27 cellular contexts compared by ENCODE assay signal in the genomic region with DNA sequence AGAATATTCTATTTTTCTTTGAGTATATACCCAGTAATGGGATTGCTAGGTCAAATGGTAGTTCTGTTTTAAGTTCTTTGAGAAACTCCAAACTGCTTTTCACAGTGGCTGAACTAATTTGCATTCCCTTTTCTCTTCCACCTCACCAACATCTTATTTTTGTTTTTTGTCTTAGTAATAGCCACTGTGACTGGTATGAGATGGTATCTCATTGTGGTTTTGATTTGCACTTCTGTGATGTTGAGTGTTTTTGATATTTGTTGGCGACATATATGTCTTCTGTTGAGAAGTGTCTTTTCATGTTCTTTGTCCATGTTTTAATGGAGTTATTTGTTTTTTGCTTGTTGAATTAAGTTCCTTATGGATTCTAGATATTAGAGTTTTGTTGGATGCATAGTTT. TPM values are rescaled to one million over a fixed set of nuclear protein-coding genes. Genes with fewer than 3 reads are reported as not detected.
DNase-seq lines count a peak whose midpoint lies in the region; ATAC-seq and TF ChIP-seq lines count a peak whose summit lies in the region.
"Had no signal": no experiment of that assay in that cellular context is flagged by ENCODE, and none has a peak within 500 bp of the region (broad histone marks: within the 10 kb centered on the region; RNA-seq: fewer than 3 reads in every experiment).

No MANE protein-coding gene starts in this region.

- CTCF ChIA-PET in CD8-positive, alpha-beta T cell (lab: Charles Lee): no interaction called here
- CTCF ChIA-PET in T-cell (lab: Charles Lee): no interaction called here

- POLR2A ChIA-PET in CD8-positive, alpha-beta T cell (lab: Charles Lee): no interaction called here
- POLR2A ChIA-PET in T-cell (lab: Charles Lee): no interaction called here

- H3K9me3 Mint-ChIP-seq in CD8-positive, alpha-beta T cell: peaks cover 16% of the 10 kb centered on the region
- H3K9me3 Mint-ChIP-seq in T-cell: peaks cover 10 to 24% (median 12%) of the 10 kb centered on the region in 3 donors
- H3K9me3 Mint-ChIP-seq in immature natural killer cell: peaks cover 0 to 7% (median 5%) of the 10 kb centered on the region in 6 donors
- H3K9me3 Mint-ChIP-seq in stimulated activated naive B cell treated with anti-CD40 and anti-IgM and Interleukin-4, amounts not matched to agents 10 μg/mL and 1 μg/mL and 100 μg/mL, for 72 hours: peaks cover 16 to 21% of the 10 kb centered on the region in 2 donors

- peak; percentile 25 to 45 for ATAC-seq in activated CD4-positive, CD25-positive, alpha-beta regulatory T cell treated with anti-CD3 and anti-CD28 coated beads, Interleukin-2, amount 50 U/mL, for 24 hours
- ATAC-seq in CD8-positive, alpha-beta T cell: no peak
- ATAC-seq in T-cell (replicated peaks in 1 of 4) (no peak), GM18858 (IDR thresholded peaks at IDR 0.05; ENCODE audit: unreplicated experiment) (no peak)
- ATAC-seq in stimulated activated naive B cell treated with anti-CD40 and anti-IgM and Interleukin-4, amounts not matched to agents 10 μg/mL and 1 μg/mL and 100 μg/mL, for 72 hours (replicated peaks): no peak
- ATAC-seq: HCT116 had no signal

- H3K27me3 Mint-ChIP-seq in CD8-positive, alpha-beta T cell (ENCODE audit: low read depth): no peaks in the 10 kb centered on the region
- H3K27me3 Mint-ChIP-seq in T-cell (no peaks in the 10 kb centered on the region), immature natural killer cell (ENCODE audit: low read depth in 3 of 3) (peaks cover 0 to 2% (median 1%) of the 10 kb centered on the region in 3 donors)
- no peaks in the 10 kb centered on the region for H3K27me3 Mint-ChIP-seq in stimulated activated naive B cell treated with anti-CD40 and anti-IgM and Interleukin-4, amounts not matched to agents 10 μg/mL and 1 μg/mL and 100 μg/mL, for 72 hours
- H3K27me3 Mint-ChIP-seq: IgD-negative memory B cell had no signal

- peaks cover 76% of the 10 kb centered on the region for H3K36me3 Mint-ChIP-seq in CD8-positive, alpha-beta T cell
- H3K36me3 Mint-ChIP-seq in T-cell (peaks cover 72% of the 10 kb centered on the region), immature natural killer cell (peaks cover 42 to 50% (median 45%) of the 10 kb centered on the region in 3 donors)
- peaks cover 73 to 74% of the 10 kb centered on the region in 2 donors for H3K36me3 Mint-ChIP-seq in stimulated activated naive B cell treated with anti-CD40 and anti-IgM and Interleukin-4, amounts not matched to agents 10 μg/mL and 1 μg/mL and 100 μg/mL, for 72 hours

- no peak for DNase-seq in activated CD4-positive, CD25-positive, alpha-beta regulatory T cell (lab: John Stamatoyannopoulos, UW)
- DNase-seq in CD8-positive, alpha-beta T cell: no peak
- DNase-seq in T-cell (no peak), immature natural killer cell (no peak), activated gamma-delta T cell (lab: John Stamatoyannopoulos, UW) (no peak)
- DNase-seq in stimulated activated naive B cell treated with anti-CD40 and anti-IgM and Interleukin-4, amounts not matched to agents 10 μg/mL and 1 μg/mL and 100 μg/mL, for 72 hours: no peak
- DNase-seq: AML-193, COR-L47, DMS 273 treated with DMSO at 0.1 percent for 48 hours, DND-41, GDM1, GOT3, Karpas-422, MM.1S, NCI-H1092, NCI-H1436 treated with DMSO at 0.1 percent for 48 hours, NCI-H2029, NCI-H2171, Peyer's patch had no signal

- H3K4me3 ChIP-seq in CD8-positive, alpha-beta T cell (ENCODE audit: low read depth, low read length): no peak overlapping the region
- H3K4me3 ChIP-seq: Peyer's patch had no signal

- TF ChIP-seq CTCF in CD8-positive, alpha-beta T cell (IDR thresholded peaks at IDR 0.05): no peak

- H3K27ac Mint-ChIP-seq in CD8-positive, alpha-beta T cell: peak overlapping the region; percentile 27
- peak overlapping the region in 1 of 2 donors; percentile 62 for H3K27ac Mint-ChIP-seq in T-cell
- H3K27ac Mint-ChIP-seq in immature natural killer cell: peak overlapping the region in 5 of 6 donors; percentile 4 to 78 (median 50)
- no peak overlapping the region for H3K27ac Mint-ChIP-seq in stimulated activated naive B cell treated with anti-CD40 and anti-IgM and Interleukin-4, amounts not matched to agents 10 μg/mL and 1 μg/mL and 100 μg/mL, for 72 hours
- H3K27ac Mint-ChIP-seq: IgD-negative memory B cell had no signal

- peaks cover 28% of the 10 kb centered on the region for H3K36me3 ChIP-seq in CD8-positive, alpha-beta T cell (ENCODE audit: insufficient read depth, low read length)

- H3K9me3 ChIP-seq in CD8-positive, alpha-beta T cell (ENCODE audit: low read length): no peaks in the 10 kb centered on the region
- H3K9me3 ChIP-seq: Peyer's patch had no signal

- intact Hi-C loops in CD8-positive, alpha-beta T cell (cut with DNase I, micrococcal nuclease): no loop called here

- no peaks in the 10 kb centered on the region for H3K27me3 ChIP-seq in CD8-positive, alpha-beta T cell (ENCODE audit: insufficient read depth, low read length)
- H3K27me3 ChIP-seq: Peyer's patch had no signal

- H3K4me1 ChIP-seq in CD8-positive, alpha-beta T cell (ENCODE audit: insufficient read depth, low read length): peaks cover 6% of the 10 kb centered on the region
- H3K4me1 ChIP-seq: Peyer's patch had no signal

- H3K4me3 Mint-ChIP-seq in CD8-positive, alpha-beta T cell: no peak overlapping the region
- H3K4me3 Mint-ChIP-seq in T-cell: peak overlapping the region in 2 of 3 donors; percentile 5 to 25
- H3K4me3 Mint-ChIP-seq in immature natural killer cell: peak overlapping the region in 2 of 5 donors; percentile 1 to 45
- no peak overlapping the region for H3K4me3 Mint-ChIP-seq in stimulated activated naive B cell treated with anti-CD40 and anti-IgM and Interleukin-4, amounts not matched to agents 10 μg/mL and 1 μg/mL and 100 μg/mL, for 72 hours

- peaks cover 61% of the 10 kb centered on the region for H3K4me1 Mint-ChIP-seq in CD8-positive, alpha-beta T cell (ENCODE audit: low read depth)
- H3K4me1 Mint-ChIP-seq in T-cell: peaks cover 58 to 66% (median 64%) of the 10 kb centered on the region in 3 donors
- H3K4me1 Mint-ChIP-seq in immature natural killer cell: peaks cover 45 to 76% of the 10 kb centered on the region in 2 donors
- H3K4me1 Mint-ChIP-seq in stimulated activated naive B cell treated with anti-CD40 and anti-IgM and Interleukin-4, amounts not matched to agents 10 μg/mL and 1 μg/mL and 100 μg/mL, for 72 hours: peaks cover 16 to 54% of the 10 kb centered on the region in 2 donors

- H3K27ac ChIP-seq in CD8-positive, alpha-beta T cell (ENCODE audit: low read depth, low read length): no peak overlapping the region
- H3K27ac ChIP-seq: 22Rv1, C4-2B, Peyer's patch had no signal

RNA-seq across cellular contexts. Expression of a gene that starts 24.4 kb away (rescaled TPM):
- total RNA-seq in CD8-positive, alpha-beta T cell: 10 to 100 TPM; 69.3 to 79.2 TPM
- 10 to 100 TPM; 40.9 to 62.1 (median 45.5) TPM for total RNA-seq in T-cell
- polyA plus RNA-seq in immature natural killer cell: 10 to 100 TPM; 38.2 to 68.9 (median 46.3) TPM

RNA-seq across cellular contexts. Expression of a gene that starts 24.8 kb away (rescaled TPM):
- 10 to 100 TPM; 17.4 to 20.4 TPM for total RNA-seq in CD8-positive, alpha-beta T cell
- 10 to 100 TPM; 43.5 to 49.9 (median 48.1) TPM for total RNA-seq in T-cell
- 10 to 100 TPM in 2 of 3 donors, 1 to 10 TPM in 1; 7.2 to 19.5 (median 13.8) TPM for polyA plus RNA-seq in immature natural killer cell

RNA-seq across cellular contexts. Expression of a gene that starts 27.8 kb away (rescaled TPM):
- not detected for total RNA-seq in CD8-positive, alpha-beta T cell
- not detected for total RNA-seq in T-cell
- polyA plus RNA-seq in immature natural killer cell: not detected
- total RNA-seq: NCI-H460, SK-MEL-5 had no signal
- polyA plus RNA-seq: IgD-negative memory B cell had no signal

Comparison
In these comparisons a context has a peak if more than half of its experiments do, and no peak if none do; other contexts are left out.
1. ATAC-seq: peak in activated CD4-positive, CD25-positive, alpha-beta regulatory T cell treated with anti-CD3 and anti-CD28 coated beads, Interleukin-2, amount 50 U/mL, for 24 hours (2 of 2); none in CD8-positive, alpha-beta T cell (single experiment), T-cell (0 of 4), stimulated activated naive B cell treated with anti-CD40 and anti-IgM and Interleukin-4, amounts not matched to agents 10 μg/mL and 1 μg/mL and 100 μg/mL, for 72 hours (0 of 2) and GM18858 (single experiment).
2. H3K4me3 Mint-ChIP-seq: peak in T-cell (2 of 3); none in CD8-positive, alpha-beta T cell (single experiment) and stimulated activated naive B cell treated with anti-CD40 and anti-IgM and Interleukin-4, amounts not matched to agents 10 μg/mL and 1 μg/mL and 100 μg/mL, for 72 hours (0 of 2).